Comparison of ENCODE assay signal across 8 cellular contexts in the genomic region with DNA sequence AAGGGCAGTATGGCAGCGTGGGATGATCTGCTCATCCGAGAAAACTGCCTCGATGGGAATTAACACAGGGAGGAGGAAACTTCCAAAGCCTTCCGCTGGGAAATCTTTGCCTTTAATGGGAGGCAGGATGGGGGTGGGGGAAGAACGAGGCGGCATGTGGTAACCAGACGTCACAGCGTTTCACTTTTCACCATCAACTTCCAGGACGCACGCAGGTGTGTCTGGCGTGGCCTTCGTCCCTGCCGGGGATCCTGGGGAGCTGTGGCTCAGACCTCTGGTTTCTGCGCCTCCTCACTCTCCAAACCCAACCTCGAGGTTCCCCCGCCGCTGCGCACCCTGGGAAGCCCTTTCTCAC. TPM values are rescaled to one million over a fixed set of nuclear protein-coding genes. Genes with fewer than 3 reads are reported as not detected.
DNase-seq lines count a peak whose midpoint lies in the region; ATAC-seq and TF ChIP-seq lines count a peak whose summit lies in the region.

No MANE protein-coding gene starts in this region.

- H3K9me3 Mint-ChIP-seq in stimulated activated naive CD8-positive, alpha-beta T cell treated with anti-CD3 and anti-CD28 coated beads, Interleukin-15, Interleukin-2, amounts not matched to agents 100 ng/mL and 50 ng/mL, for 24 hours = no peaks in the 10 kb centered on the region
- H3K9me3 Mint-ChIP-seq in MCF 10A (ENCODE audit: unreplicated experiment) = no peaks in the 10 kb centered on the region

- peaks cover 15% of the 10 kb centered on the region for H3K4me1 Mint-ChIP-seq in stimulated activated naive CD8-positive, alpha-beta T cell treated with anti-CD3 and anti-CD28 coated beads, Interleukin-15, Interleukin-2, amounts not matched to agents 100 ng/mL and 50 ng/mL, for 24 hours (ENCODE audit: low read depth)
- H3K4me1 Mint-ChIP-seq in MCF 10A (ENCODE audit: insufficient read depth, unreplicated experiment) = peaks cover 7% of the 10 kb centered on the region

- no peaks in the 10 kb centered on the region for H3K9me3 ChIP-seq in KOPT-K1 (ENCODE audit: insufficient read depth, low read length, poor library complexity, severe bottlenecking)
- H3K9me3 ChIP-seq in lower lobe of right lung = no peaks in the 10 kb centered on the region
- H3K9me3 ChIP-seq in uterus = no peaks in the 10 kb centered on the region

- no peak for TF ChIP-seq POLR2A in uterus (IDR thresholded peaks at IDR 0.05)

- TF ChIP-seq CTCF in MCF 10A (IDR thresholded peaks at IDR 0.05; ENCODE audit: unreplicated experiment) = no peak
- TF ChIP-seq CTCF in lower lobe of right lung (IDR thresholded peaks at IDR 0.05) = no peak
- TF ChIP-seq CTCF in uterus (IDR thresholded peaks at IDR 0.05) = no peak

- H3K36me3 ChIP-seq in KOPT-K1 (ENCODE audit: insufficient read depth, low read length) (no peaks in the 10 kb centered on the region), lower lobe of right lung (no peaks in the 10 kb centered on the region), uterus (no peaks in the 10 kb centered on the region)

- CTCF ChIA-PET in MCF 10A (lab: Yijun Ruan, JAX) = interaction anchor here (0.6 to 1.8 kb wide), 4 partner anchors 8 to 596 kb away, joined by 3 to 8 read pairs (median 4); no protein-coding TSS in a partner anchor

- H3K27me3 ChIP-seq in lower lobe of right lung (ENCODE audit: low read depth) (no peaks in the 10 kb centered on the region), uterus (no peaks in the 10 kb centered on the region)

- DNase-seq in stimulated activated naive CD8-positive, alpha-beta T cell treated with anti-CD3 and anti-CD28 coated beads, Interleukin-15, Interleukin-2, amounts not matched to agents 100 U/mL and 50 U/mL, for 24 hours = no peak
- DNase-seq in MCF 10A (ENCODE audit: unreplicated experiment) (no peak), lower lobe of right lung (no peak), uterus (no peak), EL (no peak)

- H3K27ac ChIP-seq in KOPT-K1 (ENCODE audit: low read depth, low read length, poor library complexity, severe bottlenecking) (peak overlapping the region; percentile 13), lower lobe of right lung (peak overlapping the region; percentile 86), uterus (peak overlapping the region; percentile 3 to 72)

- intact Hi-C loops in MCF 10A (cut with micrococcal nuclease) (no loop called here), lower lobe of right lung (cut with DNase I) (no loop called here), uterus (cut with DNase I; ENCODE audit: low total_unique reads) (no loop called here)

- H3K4me1 ChIP-seq in lower lobe of right lung (peaks cover 7% of the 10 kb centered on the region), uterus (no peaks in the 10 kb centered on the region)

- H3K4me3 ChIP-seq in lower lobe of right lung (peak overlapping the region; percentile 74), uterus (peak overlapping the region; percentile 60 to 63)

- no peaks in the 10 kb centered on the region for H3K27me3 Mint-ChIP-seq in stimulated activated naive CD8-positive, alpha-beta T cell treated with anti-CD3 and anti-CD28 coated beads, Interleukin-15, Interleukin-2, amounts not matched to agents 100 ng/mL and 50 ng/mL, for 24 hours
- H3K27me3 Mint-ChIP-seq in MCF 10A (ENCODE audit: insufficient read depth, unreplicated experiment) = no peaks in the 10 kb centered on the region

- H3K36me3 Mint-ChIP-seq in stimulated activated naive CD8-positive, alpha-beta T cell treated with anti-CD3 and anti-CD28 coated beads, Interleukin-15, Interleukin-2, amounts not matched to agents 100 ng/mL and 50 ng/mL, for 24 hours (ENCODE audit: low read depth) = no peaks in the 10 kb centered on the region
- no peaks in the 10 kb centered on the region for H3K36me3 Mint-ChIP-seq in MCF 10A (ENCODE audit: insufficient read depth, unreplicated experiment)

- H3K4me3 Mint-ChIP-seq in stimulated activated naive CD8-positive, alpha-beta T cell treated with anti-CD3 and anti-CD28 coated beads, Interleukin-15, Interleukin-2, amounts not matched to agents 100 ng/mL and 50 ng/mL, for 24 hours = peak overlapping the region; percentile 88
- peak overlapping the region; percentile 85 for H3K4me3 Mint-ChIP-seq in MCF 10A (ENCODE audit: unreplicated experiment)

- POLR2A ChIA-PET in MCF 10A (lab: Yijun Ruan, JAX) = interaction anchor here (0.6 to 2.8 kb wide), 5 partner anchors 9 to 296 kb away, joined by 3 to 29 read pairs (median 4); a partner anchor contains a TSS

- TSS peak; percentile 66 for BruUV-seq in MCF 10A (replicated peaks; lab: Mats Ljungman, UMichigan)

- peak overlapping the region; percentile 81 for H3K27ac Mint-ChIP-seq in stimulated activated naive CD8-positive, alpha-beta T cell treated with anti-CD3 and anti-CD28 coated beads, Interleukin-15, Interleukin-2, amounts not matched to agents 100 ng/mL and 50 ng/mL, for 24 hours
- peak overlapping the region; percentile 90 for H3K27ac Mint-ChIP-seq in MCF 10A (ENCODE audit: low read depth, unreplicated experiment)

- ATAC-seq in stimulated activated naive CD8-positive, alpha-beta T cell treated with anti-CD3 and anti-CD28 coated beads, Interleukin-15, Interleukin-2, amounts not matched to agents 100 U/mL and 50 U/mL, for 24 hours = no peak
- ATAC-seq in lower lobe of right lung (peak in 1 of 2 donors; percentile 29), GM18517 (IDR thresholded peaks at IDR 0.05; ENCODE audit: unreplicated experiment) (no peak)

RNA-seq across cellular contexts. Expression of a gene that starts 0.3 kb away (rescaled TPM):
- total RNA-seq in MCF 10A (2022) (0.51 and 0.52 TPM in 2 replicates), lower lobe of right lung (18.1 TPM), uterus (1 to 10 TPM in 2 of 4 donors, not detected in 2; 1.7 to 3.4 TPM)

RNA-seq across cellular contexts. Expression of a gene that starts 17.9 kb away (rescaled TPM):
- total RNA-seq in MCF 10A (2022) = 4.9 and 7.6 TPM in 2 replicates
- total RNA-seq in lower lobe of right lung = 28.9 TPM
- 1 to 10 TPM; 2.3 to 8.8 (median 6.3) TPM for total RNA-seq in uterus

Comparison
In these comparisons a context has a peak if more than half of its experiments do, and no peak if none do; other contexts are left out.
1. H3K27ac ChIP-seq: peak in every context shown above with its lines; median percentile 86 in lower lobe of right lung; 38 in uterus; 13 in KOPT-K1.